In the genomic region with DNA sequence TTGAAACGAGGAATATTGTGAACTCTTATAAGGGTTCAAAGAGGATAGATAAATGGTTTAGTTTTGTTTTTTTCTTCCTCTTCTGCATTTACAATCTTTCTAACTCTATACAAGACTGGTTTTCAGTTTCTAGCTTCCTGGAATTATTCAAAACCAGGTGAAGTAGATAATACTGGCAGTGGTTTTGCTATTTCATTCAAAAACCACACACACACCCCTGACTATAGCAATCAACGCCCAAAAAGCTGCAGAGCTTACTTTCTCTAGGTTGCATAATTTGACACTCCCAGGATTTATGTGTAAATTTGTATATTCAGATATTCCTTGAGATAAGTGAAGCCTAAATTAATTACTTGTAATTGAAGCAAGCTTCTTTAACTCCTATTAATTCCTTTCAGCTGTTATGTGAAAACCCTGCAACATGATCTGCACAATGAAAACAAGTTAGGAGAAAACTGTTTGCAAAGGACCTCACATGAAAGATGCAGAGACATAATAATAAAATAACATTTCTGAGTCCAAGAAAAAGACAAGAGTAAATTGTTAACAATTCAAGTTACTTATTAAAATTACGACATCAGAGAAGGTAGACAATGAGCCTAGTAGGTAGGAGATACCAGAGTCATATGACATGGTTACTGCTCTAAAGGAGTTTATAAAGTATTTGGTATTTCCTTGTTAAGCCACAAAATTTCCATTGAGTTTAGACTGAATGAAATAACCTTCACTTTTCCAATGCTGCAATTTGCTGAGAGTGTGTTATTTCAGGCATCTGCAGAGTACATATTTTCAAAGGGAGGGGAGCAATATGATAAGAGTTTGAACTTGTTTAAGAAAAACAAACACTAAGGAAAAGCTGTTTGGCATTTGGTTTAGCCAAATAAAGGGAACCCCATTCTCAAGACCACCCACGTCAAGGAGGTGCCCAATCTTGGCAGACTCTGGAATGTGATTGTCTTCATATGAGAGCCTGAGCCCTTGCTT, we compare ENCODE assay signal across 8 cellular contexts. TPM values are rescaled to one million over a fixed set of nuclear protein-coding genes. Genes with fewer than 3 reads are reported as not detected.
DNase-seq lines count a peak whose midpoint lies in the region; ATAC-seq lines count a peak whose summit lies in the region.

No MANE protein-coding gene starts in this region.

- ATAC-seq in activated naive CD4-positive, alpha-beta T cell treated with anti-CD3 and anti-CD28 coated beads, Interleukin-2, amount 50 U/mL, for 72 hours, result no peak

- H3K27me3 ChIP-seq in iPS-20b (ENCODE audit: insufficient read depth, low read length), result no peaks in the 10 kb centered on the region

- H3K4me1 ChIP-seq in iPS-20b (ENCODE audit: insufficient read depth, low read length), result peaks cover 16% of the 10 kb centered on the region; the same call in 1 of the 2 replicates

- H3K36me3 ChIP-seq in iPS-20b (ENCODE audit: insufficient read depth, low read depth, low read length), result no peaks in the 10 kb centered on the region

- no peaks in the 10 kb centered on the region for H3K9me3 ChIP-seq in iPS-20b (ENCODE audit: insufficient read depth, low read depth, low read length)

- H3K9me3 Mint-ChIP-seq in activated naive CD4-positive, alpha-beta T cell treated with anti-CD3 and anti-CD28 coated beads, Interleukin-2, amount 50 U/mL, for 72 hours, result no peaks in the 10 kb centered on the region

- H3K4me3 ChIP-seq in iPS-20b (ENCODE audit: low read length), result peak overlapping the region; percentile 75

- peak; percentile 43 for DNase-seq in GM03348 (ENCODE audit: low spot score)
- peak; percentile 28 for DNase-seq in KG1 (lab: John Stamatoyannopoulos, UW)
- no peak for DNase-seq in activated naive CD4-positive, alpha-beta T cell treated with anti-CD3 and anti-CD28 coated beads, Interleukin-2, amount 50 U/mL, for 72 hours (ENCODE audit: low spot score in 2 of 2)
- DNase-seq in SK-N-DZ (ENCODE audit: low spot score), result no peak
- no peak for DNase-seq in activated CD8-positive, alpha-beta memory T cell treated with anti-CD3 and anti-CD28 coated beads for 24 hours
- no peak for DNase-seq in NK-92 treated with Interleukin-12 subunit alpha and Interleukin-12 subunit beta, amount 100 ng/mL, for 24 hours (lab: John Stamatoyannopoulos, UW)

- no peak overlapping the region for H3K27ac ChIP-seq in iPS-20b (ENCODE audit: low read length)
- H3K27ac ChIP-seq in temporal lobe (ENCODE audit: low read depth, low read length), result peak overlapping the region; percentile 95

- peak overlapping the region; percentile 95; the same call in 1 of the 2 replicates for H3K9ac ChIP-seq in iPS-20b (ENCODE audit: low read depth, low read length)

- H3K27ac Mint-ChIP-seq in activated naive CD4-positive, alpha-beta T cell treated with anti-CD3 and anti-CD28 coated beads, Interleukin-2, amount 50 U/mL, for 72 hours, result peak overlapping the region; percentile 97 to 99

- H3K36me3 Mint-ChIP-seq in activated naive CD4-positive, alpha-beta T cell treated with anti-CD3 and anti-CD28 coated beads, Interleukin-2, amount 50 U/mL, for 72 hours, result peaks cover 14 to 24% of the 10 kb centered on the region in 2 donors

RNA-seq across cellular contexts. Expression of a gene that starts 1.6 kb away (rescaled TPM):
- 10 to 100 TPM; 44.7 to 82.2 TPM for total RNA-seq in activated naive CD4-positive, alpha-beta T cell treated with anti-CD3 and anti-CD28 coated beads, Interleukin-2, amount 50 U/mL, for 72 hours
- total RNA-seq in temporal lobe, result 14.0 TPM
- polyA plus RNA-seq in SK-N-DZ (2014; cell fraction: cytosol; rRNA removed), result 25.8 and 33.2 TPM in 2 replicates
- 27.5 and 49.4 TPM in 2 replicates for polyA plus RNA-seq in SK-N-DZ (2014; cell fraction: nucleus; rRNA removed)

RNA-seq across cellular contexts. Expression of a gene that starts 53.5 kb away (rescaled TPM):
- total RNA-seq in activated naive CD4-positive, alpha-beta T cell treated with anti-CD3 and anti-CD28 coated beads, Interleukin-2, amount 50 U/mL, for 72 hours, result 100 to 1,000 TPM; 259 to 273 TPM
- total RNA-seq in temporal lobe, result 128 TPM
- 86.1 and 98.5 TPM in 2 replicates for polyA plus RNA-seq in SK-N-DZ (2014; cell fraction: cytosol; rRNA removed)
- 72.0 and 185 TPM in 2 replicates for polyA plus RNA-seq in SK-N-DZ (2014; cell fraction: nucleus; rRNA removed)

Comparison
In these comparisons a context has a peak if more than half of its experiments do, and no peak if none do; other contexts are left out.
1. DNase-seq: peak in GM03348 (single experiment) and KG1 (single experiment); none in activated naive CD4-positive, alpha-beta T cell treated with anti-CD3 and anti-CD28 coated beads, Interleukin-2, amount 50 U/mL, for 72 hours (0 of 2), SK-N-DZ (single experiment), activated CD8-positive, alpha-beta memory T cell treated with anti-CD3 and anti-CD28 coated beads for 24 hours (single experiment) and NK-92 treated with Interleukin-12 subunit alpha and Interleukin-12 subunit beta, amount 100 ng/mL, for 24 hours (single experiment).